Comparison of ENCODE assay signal across 1 cellular context in genomic region chr12:114751712-114752111, GRCh38.
TF ChIP-seq lines count a peak whose summit lies in the region.

No MANE protein-coding gene starts in this region.

TF ChIP-seq in HepG2, 621 proteins besides CTCF, POLR2A, EP300 and RAD21 (continued from another document):
- TF ChIP-seq, protein P1, sequence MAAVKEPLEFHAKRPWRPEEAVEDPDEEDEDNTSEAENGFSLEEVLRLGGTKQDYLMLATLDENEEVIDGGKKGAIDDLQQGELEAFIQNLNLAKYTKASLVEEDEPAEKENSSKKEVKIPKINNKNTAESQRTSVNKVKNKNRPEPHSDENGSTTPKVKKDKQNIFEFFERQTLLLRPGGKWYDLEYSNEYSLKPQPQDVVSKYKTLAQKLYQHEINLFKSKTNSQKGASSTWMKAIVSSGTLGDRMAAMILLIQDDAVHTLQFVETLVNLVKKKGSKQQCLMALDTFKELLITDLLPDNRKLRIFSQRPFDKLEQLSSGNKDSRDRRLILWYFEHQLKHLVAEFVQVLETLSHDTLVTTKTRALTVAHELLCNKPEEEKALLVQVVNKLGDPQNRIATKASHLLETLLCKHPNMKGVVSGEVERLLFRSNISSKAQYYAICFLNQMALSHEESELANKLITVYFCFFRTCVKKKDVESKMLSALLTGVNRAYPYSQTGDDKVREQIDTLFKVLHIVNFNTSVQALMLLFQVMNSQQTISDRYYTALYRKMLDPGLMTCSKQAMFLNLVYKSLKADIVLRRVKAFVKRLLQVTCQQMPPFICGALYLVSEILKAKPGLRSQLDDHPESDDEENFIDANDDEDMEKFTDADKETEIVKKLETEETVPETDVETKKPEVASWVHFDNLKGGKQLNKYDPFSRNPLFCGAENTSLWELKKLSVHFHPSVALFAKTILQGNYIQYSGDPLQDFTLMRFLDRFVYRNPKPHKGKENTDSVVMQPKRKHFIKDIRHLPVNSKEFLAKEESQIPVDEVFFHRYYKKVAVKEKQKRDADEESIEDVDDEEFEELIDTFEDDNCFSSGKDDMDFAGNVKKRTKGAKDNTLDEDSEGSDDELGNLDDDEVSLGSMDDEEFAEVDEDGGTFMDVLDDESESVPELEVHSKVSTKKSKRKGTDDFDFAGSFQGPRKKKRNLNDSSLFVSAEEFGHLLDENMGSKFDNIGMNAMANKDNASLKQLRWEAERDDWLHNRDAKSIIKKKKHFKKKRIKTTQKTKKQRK (IDR thresholded peaks at IDR 0.05; ENCODE audit: low read length), result no peak
- TF ChIP-seq, protein P2, sequence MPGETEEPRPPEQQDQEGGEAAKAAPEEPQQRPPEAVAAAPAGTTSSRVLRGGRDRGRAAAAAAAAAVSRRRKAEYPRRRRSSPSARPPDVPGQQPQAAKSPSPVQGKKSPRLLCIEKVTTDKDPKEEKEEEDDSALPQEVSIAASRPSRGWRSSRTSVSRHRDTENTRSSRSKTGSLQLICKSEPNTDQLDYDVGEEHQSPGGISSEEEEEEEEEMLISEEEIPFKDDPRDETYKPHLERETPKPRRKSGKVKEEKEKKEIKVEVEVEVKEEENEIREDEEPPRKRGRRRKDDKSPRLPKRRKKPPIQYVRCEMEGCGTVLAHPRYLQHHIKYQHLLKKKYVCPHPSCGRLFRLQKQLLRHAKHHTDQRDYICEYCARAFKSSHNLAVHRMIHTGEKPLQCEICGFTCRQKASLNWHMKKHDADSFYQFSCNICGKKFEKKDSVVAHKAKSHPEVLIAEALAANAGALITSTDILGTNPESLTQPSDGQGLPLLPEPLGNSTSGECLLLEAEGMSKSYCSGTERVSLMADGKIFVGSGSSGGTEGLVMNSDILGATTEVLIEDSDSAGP (CRISPR knock-in tag; IDR thresholded peaks at IDR 0.05; ENCODE audit: borderline replicate concordance), result no peak
- TF ChIP-seq ZNF7 (CRISPR knock-in tag; IDR thresholded peaks at IDR 0.05) (no peak), PCBP2 (optimal IDR thresholded peaks at IDR 0.05; ENCODE audit: low read depth, low read length, poor library complexity, severe bottlenecking) (no peak), ZFP37 (CRISPR knock-in tag; IDR thresholded peaks at IDR 0.05; ENCODE audit: borderline replicate concordance) (no peak), RARA (CRISPR knock-in tag; IDR thresholded peaks at IDR 0.05) (peak; percentile 60; the same call in 1 of the 2 replicates)
